ENCODE assay signal across 1 cellular context in the genomic region with DNA sequence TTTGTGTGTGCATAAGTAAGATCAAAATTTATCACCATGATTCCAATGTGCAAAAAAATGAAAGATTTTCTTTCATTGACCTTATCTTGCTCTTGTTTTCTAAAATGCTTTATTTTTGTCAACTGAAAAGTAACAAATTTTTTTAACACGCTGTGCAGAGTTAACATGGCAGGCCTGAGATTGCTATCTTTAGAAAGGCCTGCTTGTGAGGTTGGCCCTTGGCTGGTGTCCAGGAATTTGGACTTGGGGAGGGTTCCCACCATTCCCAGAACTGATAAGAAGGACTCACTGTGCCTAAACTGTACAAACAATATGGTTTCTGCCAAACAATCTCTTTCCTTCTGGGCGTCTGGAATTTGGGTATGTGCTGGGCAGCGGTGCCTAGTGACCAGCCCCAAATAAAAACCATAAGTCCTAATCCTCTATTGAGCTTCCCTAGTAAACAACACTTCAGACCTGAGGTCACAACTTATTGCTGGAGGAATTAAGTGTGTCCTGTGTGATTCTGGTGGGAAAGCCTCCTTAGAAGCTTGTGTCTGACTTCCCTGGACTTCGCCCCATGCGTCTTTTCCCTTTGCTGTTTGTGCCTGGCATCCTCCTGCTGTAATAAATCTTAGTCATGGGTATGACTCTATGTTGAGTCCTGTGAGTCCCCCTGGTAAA.
TF ChIP-seq lines count a peak whose summit lies in the region.

No MANE protein-coding gene starts in this region.

TF ChIP-seq in K562, 482 proteins besides CTCF, POLR2A, EP300 and RAD21 (continued from another document and continues in another):
- TF ChIP-seq, protein P1, sequence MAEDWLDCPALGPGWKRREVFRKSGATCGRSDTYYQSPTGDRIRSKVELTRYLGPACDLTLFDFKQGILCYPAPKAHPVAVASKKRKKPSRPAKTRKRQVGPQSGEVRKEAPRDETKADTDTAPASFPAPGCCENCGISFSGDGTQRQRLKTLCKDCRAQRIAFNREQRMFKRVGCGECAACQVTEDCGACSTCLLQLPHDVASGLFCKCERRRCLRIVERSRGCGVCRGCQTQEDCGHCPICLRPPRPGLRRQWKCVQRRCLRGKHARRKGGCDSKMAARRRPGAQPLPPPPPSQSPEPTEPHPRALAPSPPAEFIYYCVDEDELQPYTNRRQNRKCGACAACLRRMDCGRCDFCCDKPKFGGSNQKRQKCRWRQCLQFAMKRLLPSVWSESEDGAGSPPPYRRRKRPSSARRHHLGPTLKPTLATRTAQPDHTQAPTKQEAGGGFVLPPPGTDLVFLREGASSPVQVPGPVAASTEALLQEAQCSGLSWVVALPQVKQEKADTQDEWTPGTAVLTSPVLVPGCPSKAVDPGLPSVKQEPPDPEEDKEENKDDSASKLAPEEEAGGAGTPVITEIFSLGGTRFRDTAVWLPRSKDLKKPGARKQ (CRISPR knock-in tag; IDR thresholded peaks at IDR 0.05): no peak
- TF ChIP-seq, protein P2, sequence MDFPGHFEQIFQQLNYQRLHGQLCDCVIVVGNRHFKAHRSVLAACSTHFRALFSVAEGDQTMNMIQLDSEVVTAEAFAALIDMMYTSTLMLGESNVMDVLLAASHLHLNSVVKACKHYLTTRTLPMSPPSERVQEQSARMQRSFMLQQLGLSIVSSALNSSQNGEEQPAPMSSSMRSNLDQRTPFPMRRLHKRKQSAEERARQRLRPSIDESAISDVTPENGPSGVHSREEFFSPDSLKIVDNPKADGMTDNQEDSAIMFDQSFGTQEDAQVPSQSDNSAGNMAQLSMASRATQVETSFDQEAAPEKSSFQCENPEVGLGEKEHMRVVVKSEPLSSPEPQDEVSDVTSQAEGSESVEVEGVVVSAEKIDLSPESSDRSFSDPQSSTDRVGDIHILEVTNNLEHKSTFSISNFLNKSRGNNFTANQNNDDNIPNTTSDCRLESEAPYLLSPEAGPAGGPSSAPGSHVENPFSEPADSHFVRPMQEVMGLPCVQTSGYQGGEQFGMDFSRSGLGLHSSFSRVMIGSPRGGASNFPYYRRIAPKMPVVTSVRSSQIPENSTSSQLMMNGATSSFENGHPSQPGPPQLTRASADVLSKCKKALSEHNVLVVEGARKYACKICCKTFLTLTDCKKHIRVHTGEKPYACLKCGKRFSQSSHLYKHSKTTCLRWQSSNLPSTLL (IDR thresholded peaks at IDR 0.05): no peak
- no peak for TF ChIP-seq ESRRA (IDR thresholded peaks at IDR 0.05; ENCODE audit: borderline replicate concordance, low read depth)
- peak; percentile 47; the same call in 1 of the 2 replicates for TF ChIP-seq NFATC3 (IDR thresholded peaks at IDR 0.05)
- TF ChIP-seq BRCA1 (IDR thresholded peaks at IDR 0.05): no peak
- no peak for TF ChIP-seq BRCA1 (CRISPR knock-in tag; IDR thresholded peaks at IDR 0.05)
- TF ChIP-seq ZNF764 (CRISPR knock-in tag; IDR thresholded peaks at IDR 0.05; ENCODE audit: low read depth): no peak
- no peak for TF ChIP-seq NR2C1 (IDR thresholded peaks at IDR 0.05)
- TF ChIP-seq NR2C1 (tag; IDR thresholded peaks at IDR 0.05): peak; percentile 49; the same call in 1 of the 2 replicates
- TF ChIP-seq, protein P3, sequence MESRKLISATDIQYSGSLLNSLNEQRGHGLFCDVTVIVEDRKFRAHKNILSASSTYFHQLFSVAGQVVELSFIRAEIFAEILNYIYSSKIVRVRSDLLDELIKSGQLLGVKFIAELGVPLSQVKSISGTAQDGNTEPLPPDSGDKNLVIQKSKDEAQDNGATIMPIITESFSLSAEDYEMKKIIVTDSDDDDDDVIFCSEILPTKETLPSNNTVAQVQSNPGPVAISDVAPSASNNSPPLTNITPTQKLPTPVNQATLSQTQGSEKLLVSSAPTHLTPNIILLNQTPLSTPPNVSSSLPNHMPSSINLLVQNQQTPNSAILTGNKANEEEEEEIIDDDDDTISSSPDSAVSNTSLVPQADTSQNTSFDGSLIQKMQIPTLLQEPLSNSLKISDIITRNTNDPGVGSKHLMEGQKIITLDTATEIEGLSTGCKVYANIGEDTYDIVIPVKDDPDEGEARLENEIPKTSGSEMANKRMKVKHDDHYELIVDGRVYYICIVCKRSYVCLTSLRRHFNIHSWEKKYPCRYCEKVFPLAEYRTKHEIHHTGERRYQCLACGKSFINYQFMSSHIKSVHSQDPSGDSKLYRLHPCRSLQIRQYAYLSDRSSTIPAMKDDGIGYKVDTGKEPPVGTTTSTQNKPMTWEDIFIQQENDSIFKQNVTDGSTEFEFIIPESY (CRISPR knock-in tag; IDR thresholded peaks at IDR 0.05): peak; percentile 29; the same call in 1 of the 2 replicates
- TF ChIP-seq ZNF253 (CRISPR knock-in tag; conservative IDR thresholded peaks at IDR 0.05): no peak
- TF ChIP-seq ZNF583 (CRISPR knock-in tag; IDR thresholded peaks at IDR 0.05): peak; percentile 89
- no peak for TF ChIP-seq KLF13 (tag; IDR thresholded peaks at IDR 0.05; ENCODE audit: borderline replicate concordance, low read depth)
- peak in 1 of 3 experiments; percentile 73 for TF ChIP-seq YY1 (IDR thresholded peaks at IDR 0.05; ENCODE audit: borderline replicate concordance in 1 of 3, control insufficient read depth in 1 of 3, extremely low read depth in 1 of 3, insufficient read depth in 3 of 3, insufficient read length in 1 of 3, insufficient replicate concordance in 2 of 3, low read depth in 1 of 3, low read length in 2 of 3)
- TF ChIP-seq, protein P4, sequence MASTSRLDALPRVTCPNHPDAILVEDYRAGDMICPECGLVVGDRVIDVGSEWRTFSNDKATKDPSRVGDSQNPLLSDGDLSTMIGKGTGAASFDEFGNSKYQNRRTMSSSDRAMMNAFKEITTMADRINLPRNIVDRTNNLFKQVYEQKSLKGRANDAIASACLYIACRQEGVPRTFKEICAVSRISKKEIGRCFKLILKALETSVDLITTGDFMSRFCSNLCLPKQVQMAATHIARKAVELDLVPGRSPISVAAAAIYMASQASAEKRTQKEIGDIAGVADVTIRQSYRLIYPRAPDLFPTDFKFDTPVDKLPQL (IDR thresholded peaks at IDR 0.05; ENCODE audit: extremely low read depth, insufficient read length): no peak
- TF ChIP-seq DIDO1 (tag; IDR thresholded peaks at IDR 0.05; ENCODE audit: low read depth): 0 out of 2 replicates have a peak, but pooled peaks have one; percentile 10
- TF ChIP-seq, protein P5, sequence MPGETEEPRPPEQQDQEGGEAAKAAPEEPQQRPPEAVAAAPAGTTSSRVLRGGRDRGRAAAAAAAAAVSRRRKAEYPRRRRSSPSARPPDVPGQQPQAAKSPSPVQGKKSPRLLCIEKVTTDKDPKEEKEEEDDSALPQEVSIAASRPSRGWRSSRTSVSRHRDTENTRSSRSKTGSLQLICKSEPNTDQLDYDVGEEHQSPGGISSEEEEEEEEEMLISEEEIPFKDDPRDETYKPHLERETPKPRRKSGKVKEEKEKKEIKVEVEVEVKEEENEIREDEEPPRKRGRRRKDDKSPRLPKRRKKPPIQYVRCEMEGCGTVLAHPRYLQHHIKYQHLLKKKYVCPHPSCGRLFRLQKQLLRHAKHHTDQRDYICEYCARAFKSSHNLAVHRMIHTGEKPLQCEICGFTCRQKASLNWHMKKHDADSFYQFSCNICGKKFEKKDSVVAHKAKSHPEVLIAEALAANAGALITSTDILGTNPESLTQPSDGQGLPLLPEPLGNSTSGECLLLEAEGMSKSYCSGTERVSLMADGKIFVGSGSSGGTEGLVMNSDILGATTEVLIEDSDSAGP (CRISPR knock-in tag; IDR thresholded peaks at IDR 0.05): no peak
- TF ChIP-seq MYNN (IDR thresholded peaks at IDR 0.05): 0 out of 2 replicates have a peak, but pooled peaks have one; percentile 35
- TF ChIP-seq MYNN (CRISPR knock-in tag; IDR thresholded peaks at IDR 0.05): no peak
- TF ChIP-seq ZNF79 (CRISPR knock-in tag; IDR thresholded peaks at IDR 0.05; ENCODE audit: low read depth): no peak
- peak; percentile 69; the same call in 1 of the 2 replicates for TF ChIP-seq ZNF175 (CRISPR knock-in tag; IDR thresholded peaks at IDR 0.05; ENCODE audit: low read depth)
- no peak for TF ChIP-seq PURB (CRISPR knock-in tag; IDR thresholded peaks at IDR 0.05; ENCODE audit: low read depth)
- TF ChIP-seq, protein P6, sequence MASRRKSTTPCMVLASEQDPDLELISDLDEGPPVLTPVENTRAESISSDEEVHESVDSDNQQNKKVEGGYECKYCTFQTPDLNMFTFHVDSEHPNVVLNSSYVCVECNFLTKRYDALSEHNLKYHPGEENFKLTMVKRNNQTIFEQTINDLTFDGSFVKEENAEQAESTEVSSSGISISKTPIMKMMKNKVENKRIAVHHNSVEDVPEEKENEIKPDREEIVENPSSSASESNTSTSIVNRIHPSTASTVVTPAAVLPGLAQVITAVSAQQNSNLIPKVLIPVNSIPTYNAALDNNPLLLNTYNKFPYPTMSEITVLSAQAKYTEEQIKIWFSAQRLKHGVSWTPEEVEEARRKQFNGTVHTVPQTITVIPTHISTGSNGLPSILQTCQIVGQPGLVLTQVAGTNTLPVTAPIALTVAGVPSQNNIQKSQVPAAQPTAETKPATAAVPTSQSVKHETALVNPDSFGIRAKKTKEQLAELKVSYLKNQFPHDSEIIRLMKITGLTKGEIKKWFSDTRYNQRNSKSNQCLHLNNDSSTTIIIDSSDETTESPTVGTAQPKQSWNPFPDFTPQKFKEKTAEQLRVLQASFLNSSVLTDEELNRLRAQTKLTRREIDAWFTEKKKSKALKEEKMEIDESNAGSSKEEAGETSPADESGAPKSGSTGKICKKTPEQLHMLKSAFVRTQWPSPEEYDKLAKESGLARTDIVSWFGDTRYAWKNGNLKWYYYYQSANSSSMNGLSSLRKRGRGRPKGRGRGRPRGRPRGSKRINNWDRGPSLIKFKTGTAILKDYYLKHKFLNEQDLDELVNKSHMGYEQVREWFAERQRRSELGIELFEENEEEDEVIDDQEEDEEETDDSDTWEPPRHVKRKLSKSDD (conservative IDR thresholded peaks at IDR 0.05; ENCODE audit: low read length): 0 out of 2 replicates have a peak, but pooled peaks have one; percentile 32
- peak; percentile 82 for TF ChIP-seq ARID1B (IDR thresholded peaks at IDR 0.05)
- TF ChIP-seq, protein P7, sequence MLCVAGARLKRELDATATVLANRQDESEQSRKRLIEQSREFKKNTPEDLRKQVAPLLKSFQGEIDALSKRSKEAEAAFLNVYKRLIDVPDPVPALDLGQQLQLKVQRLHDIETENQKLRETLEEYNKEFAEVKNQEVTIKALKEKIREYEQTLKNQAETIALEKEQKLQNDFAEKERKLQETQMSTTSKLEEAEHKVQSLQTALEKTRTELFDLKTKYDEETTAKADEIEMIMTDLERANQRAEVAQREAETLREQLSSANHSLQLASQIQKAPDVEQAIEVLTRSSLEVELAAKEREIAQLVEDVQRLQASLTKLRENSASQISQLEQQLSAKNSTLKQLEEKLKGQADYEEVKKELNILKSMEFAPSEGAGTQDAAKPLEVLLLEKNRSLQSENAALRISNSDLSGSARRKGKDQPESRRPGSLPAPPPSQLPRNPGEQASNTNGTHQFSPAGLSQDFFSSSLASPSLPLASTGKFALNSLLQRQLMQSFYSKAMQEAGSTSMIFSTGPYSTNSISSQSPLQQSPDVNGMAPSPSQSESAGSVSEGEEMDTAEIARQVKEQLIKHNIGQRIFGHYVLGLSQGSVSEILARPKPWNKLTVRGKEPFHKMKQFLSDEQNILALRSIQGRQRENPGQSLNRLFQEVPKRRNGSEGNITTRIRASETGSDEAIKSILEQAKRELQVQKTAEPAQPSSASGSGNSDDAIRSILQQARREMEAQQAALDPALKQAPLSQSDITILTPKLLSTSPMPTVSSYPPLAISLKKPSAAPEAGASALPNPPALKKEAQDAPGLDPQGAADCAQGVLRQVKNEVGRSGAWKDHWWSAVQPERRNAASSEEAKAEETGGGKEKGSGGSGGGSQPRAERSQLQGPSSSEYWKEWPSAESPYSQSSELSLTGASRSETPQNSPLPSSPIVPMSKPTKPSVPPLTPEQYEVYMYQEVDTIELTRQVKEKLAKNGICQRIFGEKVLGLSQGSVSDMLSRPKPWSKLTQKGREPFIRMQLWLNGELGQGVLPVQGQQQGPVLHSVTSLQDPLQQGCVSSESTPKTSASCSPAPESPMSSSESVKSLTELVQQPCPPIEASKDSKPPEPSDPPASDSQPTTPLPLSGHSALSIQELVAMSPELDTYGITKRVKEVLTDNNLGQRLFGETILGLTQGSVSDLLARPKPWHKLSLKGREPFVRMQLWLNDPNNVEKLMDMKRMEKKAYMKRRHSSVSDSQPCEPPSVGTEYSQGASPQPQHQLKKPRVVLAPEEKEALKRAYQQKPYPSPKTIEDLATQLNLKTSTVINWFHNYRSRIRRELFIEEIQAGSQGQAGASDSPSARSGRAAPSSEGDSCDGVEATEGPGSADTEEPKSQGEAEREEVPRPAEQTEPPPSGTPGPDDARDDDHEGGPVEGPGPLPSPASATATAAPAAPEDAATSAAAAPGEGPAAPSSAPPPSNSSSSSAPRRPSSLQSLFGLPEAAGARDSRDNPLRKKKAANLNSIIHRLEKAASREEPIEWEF (CRISPR knock-in tag; IDR thresholded peaks at IDR 0.05): peak; percentile 78; the same call in 1 of the 2 replicates
- TF ChIP-seq, protein P8, sequence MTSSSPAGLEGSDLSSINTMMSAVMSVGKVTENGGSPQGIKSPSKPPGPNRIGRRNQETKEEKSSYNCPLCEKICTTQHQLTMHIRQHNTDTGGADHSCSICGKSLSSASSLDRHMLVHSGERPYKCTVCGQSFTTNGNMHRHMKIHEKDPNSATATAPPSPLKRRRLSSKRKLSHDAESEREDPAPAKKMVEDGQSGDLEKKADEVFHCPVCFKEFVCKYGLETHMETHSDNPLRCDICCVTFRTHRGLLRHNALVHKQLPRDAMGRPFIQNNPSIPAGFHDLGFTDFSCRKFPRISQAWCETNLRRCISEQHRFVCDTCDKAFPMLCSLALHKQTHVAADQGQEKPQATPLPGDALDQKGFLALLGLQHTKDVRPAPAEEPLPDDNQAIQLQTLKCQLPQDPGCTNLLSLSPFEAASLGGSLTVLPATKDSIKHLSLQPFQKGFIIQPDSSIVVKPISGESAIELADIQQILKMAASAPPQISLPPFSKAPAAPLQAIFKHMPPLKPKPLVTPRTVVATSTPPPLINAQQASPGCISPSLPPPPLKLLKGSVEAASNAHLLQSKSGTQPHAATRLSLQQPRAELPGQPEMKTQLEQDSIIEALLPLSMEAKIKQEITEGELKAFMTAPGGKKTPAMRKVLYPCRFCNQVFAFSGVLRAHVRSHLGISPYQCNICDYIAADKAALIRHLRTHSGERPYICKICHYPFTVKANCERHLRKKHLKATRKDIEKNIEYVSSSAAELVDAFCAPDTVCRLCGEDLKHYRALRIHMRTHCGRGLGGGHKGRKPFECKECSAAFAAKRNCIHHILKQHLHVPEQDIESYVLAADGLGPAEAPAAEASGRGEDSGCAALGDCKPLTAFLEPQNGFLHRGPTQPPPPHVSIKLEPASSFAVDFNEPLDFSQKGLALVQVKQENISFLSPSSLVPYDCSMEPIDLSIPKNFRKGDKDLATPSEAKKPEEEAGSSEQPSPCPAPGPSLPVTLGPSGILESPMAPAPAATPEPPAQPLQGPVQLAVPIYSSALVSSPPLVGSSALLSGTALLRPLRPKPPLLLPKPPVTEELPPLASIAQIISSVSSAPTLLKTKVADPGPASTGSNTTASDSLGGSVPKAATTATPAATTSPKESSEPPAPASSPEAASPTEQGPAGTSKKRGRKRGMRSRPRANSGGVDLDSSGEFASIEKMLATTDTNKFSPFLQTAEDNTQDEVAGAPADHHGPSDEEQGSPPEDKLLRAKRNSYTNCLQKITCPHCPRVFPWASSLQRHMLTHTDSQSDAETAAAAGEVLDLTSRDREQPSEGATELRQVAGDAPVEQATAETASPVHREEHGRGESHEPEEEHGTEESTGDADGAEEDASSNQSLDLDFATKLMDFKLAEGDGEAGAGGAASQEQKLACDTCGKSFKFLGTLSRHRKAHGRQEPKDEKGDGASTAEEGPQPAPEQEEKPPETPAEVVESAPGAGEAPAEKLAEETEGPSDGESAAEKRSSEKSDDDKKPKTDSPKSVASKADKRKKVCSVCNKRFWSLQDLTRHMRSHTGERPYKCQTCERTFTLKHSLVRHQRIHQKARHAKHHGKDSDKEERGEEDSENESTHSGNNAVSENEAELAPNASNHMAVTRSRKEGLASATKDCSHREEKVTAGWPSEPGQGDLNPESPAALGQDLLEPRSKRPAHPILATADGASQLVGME (CRISPR knock-in tag; IDR thresholded peaks at IDR 0.05): no peak
